Comparison of ENCODE assay signal across 8 cellular contexts in the genomic region with DNA sequence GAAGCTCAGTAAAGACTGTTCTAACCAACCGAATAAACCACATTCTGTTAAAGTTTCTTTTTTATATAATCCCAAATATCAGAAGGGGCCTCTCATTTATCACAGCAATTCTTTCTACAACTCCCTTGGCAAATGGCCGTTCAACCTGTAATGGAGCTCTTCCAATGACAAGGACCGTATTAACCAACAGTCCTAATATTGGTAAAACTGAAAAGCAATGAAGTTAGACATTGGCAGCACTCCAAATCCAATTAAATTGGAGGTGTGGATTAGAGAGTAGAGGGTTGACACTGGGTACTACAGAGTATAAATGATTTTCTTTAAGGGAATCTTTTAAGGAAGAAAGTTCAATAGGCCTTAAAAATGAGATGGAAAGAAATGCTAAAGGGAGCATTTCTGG. TPM values are rescaled to one million over a fixed set of nuclear protein-coding genes. Genes with fewer than 3 reads are reported as not detected.
A peak's percentile ranks its signal among the peaks of the same experiment; 100 is the strongest.
DNase-seq lines count a peak whose midpoint lies in the region; TF ChIP-seq lines count a peak whose summit lies in the region.

No MANE protein-coding gene starts in this region.

- H3K4me3 ChIP-seq in CD4-positive, alpha-beta memory T cell (ENCODE audit: low read length in 2 of 2) = peak overlapping the region; percentile 79 to 86
- H3K4me3 ChIP-seq in LNCaP clone FGC (ENCODE audit: low read depth, low read length) = peak overlapping the region; percentile 89
- peak overlapping the region; percentile 84 for H3K4me3 ChIP-seq in effector memory CD4-positive, alpha-beta T cell (ENCODE audit: insufficient read depth, low read depth, low read length, poor library complexity, severe bottlenecking)
- peak overlapping the region; percentile 87 to 90 for H3K4me3 ChIP-seq in neutrophil (ENCODE audit: low read depth in 1 of 2, low read length in 1 of 2)

- H3K9me3 Mint-ChIP-seq in CD4-positive, alpha-beta memory T cell = no peaks in the 10 kb centered on the region

- H3K27ac ChIP-seq in CD4-positive, alpha-beta memory T cell (ENCODE audit: low read depth, low read length) = peak overlapping the region; percentile 93
- H3K27ac ChIP-seq in effector memory CD4-positive, alpha-beta T cell (ENCODE audit: insufficient read depth, low read length, poor library complexity, severe bottlenecking) = peak overlapping the region; percentile 91
- H3K27ac ChIP-seq in neutrophil = peak overlapping the region; percentile 86

- H3K36me3 Mint-ChIP-seq in CD4-positive, alpha-beta memory T cell = peaks cover 9 to 32% of the 10 kb centered on the region in 2 donors

- H3K27ac Mint-ChIP-seq in CD4-positive, alpha-beta memory T cell = peak overlapping the region in 1 of 7 donors; percentile 98

- DNase-seq in CD4-positive, alpha-beta memory T cell = peak in 1 of 5 donors; percentile 12
- DNase-seq in LNCaP clone FGC (ENCODE audit: low read depth) (no peak), anterior cingulate cortex (lab: John Stamatoyannopoulos, UW) (no peak), cerebellar cortex (ENCODE audit: low spot score) (no peak), GF-D8 (lab: John Stamatoyannopoulos, UW) (no peak), mesenteric fat pad (ENCODE audit: low spot score) (no peak)
- no peak for DNase-seq in effector memory CD4-positive, alpha-beta T cell

- H3K27me3 Mint-ChIP-seq in CD4-positive, alpha-beta memory T cell = no peaks in the 10 kb centered on the region

- H3K4me3 Mint-ChIP-seq in CD4-positive, alpha-beta memory T cell = no peak overlapping the region

- peaks cover 42% of the 10 kb centered on the region for H3K4me1 ChIP-seq in CD4-positive, alpha-beta memory T cell (ENCODE audit: insufficient read depth, low read length)
- H3K4me1 ChIP-seq in effector memory CD4-positive, alpha-beta T cell (ENCODE audit: control insufficient read depth, insufficient read depth, low read length, poor library complexity, severe bottlenecking) = peaks cover 24% of the 10 kb centered on the region
- H3K4me1 ChIP-seq in neutrophil (ENCODE audit: control insufficient read depth in 1 of 2, insufficient read depth in 1 of 2, low read depth in 1 of 2, low read length in 1 of 2) = peaks cover 26 to 27% of the 10 kb centered on the region in 2 experiments

- CTCF ChIA-PET in CD4-positive, alpha-beta memory T cell (lab: Charles Lee; ENCODE audit: partially characterized antibody) = interaction anchor here (0.6 to 3.4 kb wide), 7 partner anchors 9 to 1995 kb away, joined by 3 to 25 read pairs (median 4); a partner anchor contains a TSS

- no peaks in the 10 kb centered on the region for H3K27me3 ChIP-seq in CD4-positive, alpha-beta memory T cell (ENCODE audit: insufficient read depth, low read length)
- H3K27me3 ChIP-seq in effector memory CD4-positive, alpha-beta T cell (replicated peaks; ENCODE audit: control insufficient read depth, insufficient read depth, low read length, poor library complexity, severe bottlenecking) = no peaks in the 10 kb centered on the region
- no peaks in the 10 kb centered on the region for H3K27me3 ChIP-seq in neutrophil

- POLR2A ChIA-PET in CD4-positive, alpha-beta memory T cell (lab: Charles Lee; ENCODE audit: partially characterized antibody) = interaction anchor here (0.6 to 7.2 kb wide), 8 partner anchors 10 to 461 kb away, joined by 3 to 59 read pairs (median 8); a partner anchor contains a TSS

- peaks cover 2% of the 10 kb centered on the region for H3K36me3 ChIP-seq in CD4-positive, alpha-beta memory T cell (ENCODE audit: insufficient read depth, low read length)
- H3K36me3 ChIP-seq in effector memory CD4-positive, alpha-beta T cell (ENCODE audit: control insufficient read depth, insufficient read depth, low read length) = peaks cover 6% of the 10 kb centered on the region
- H3K36me3 ChIP-seq in neutrophil = peaks cover 5% of the 10 kb centered on the region

- TF ChIP-seq CTCF in LNCaP clone FGC (IDR thresholded peaks at IDR 0.05; ENCODE audit: control insufficient read depth, extremely low read depth, insufficient read depth) = no peak
- no peak for TF ChIP-seq CTCF in neutrophil (IDR thresholded peaks at IDR 0.05)

- H3K4me1 Mint-ChIP-seq in CD4-positive, alpha-beta memory T cell = peaks cover 18 to 19% (median 19%) of the 10 kb centered on the region in 4 donors

- no peaks in the 10 kb centered on the region for H3K9me3 ChIP-seq in CD4-positive, alpha-beta memory T cell (ENCODE audit: control insufficient read depth in 1 of 2, low read length in 2 of 2)
- no peaks in the 10 kb centered on the region for H3K9me3 ChIP-seq in effector memory CD4-positive, alpha-beta T cell (ENCODE audit: control insufficient read depth, low read length)
- no peaks in the 10 kb centered on the region for H3K9me3 ChIP-seq in neutrophil

- intact Hi-C loops in CD4-positive, alpha-beta memory T cell (cut with micrococcal nuclease) = loop anchor here (2.0 kb wide), 1 partner anchor 362 kb away; a partner anchor contains a TSS

RNA-seq across cellular contexts. Expression of a gene that starts 0.8 kb away (rescaled TPM):
- 10 to 100 TPM; 47.5 to 49.5 TPM for total RNA-seq in CD4-positive, alpha-beta memory T cell
- 10 to 100 TPM; 32.1 to 36.9 TPM for polyA plus RNA-seq in CD4-positive, alpha-beta memory T cell
- total RNA-seq in mesenteric fat pad = 82.8 TPM

RNA-seq across cellular contexts. Expression of a gene that starts 22.7 kb away (rescaled TPM):
- total RNA-seq in CD4-positive, alpha-beta memory T cell = 1 to 10 TPM; 1.3 to 1.6 TPM
- under 1 TPM in 1 of 2 donors, not detected in 1; 0.52 TPM for polyA plus RNA-seq in CD4-positive, alpha-beta memory T cell
- total RNA-seq in mesenteric fat pad = 6.3 TPM
